Comparison of ENCODE assay signal across 18 cellular contexts in the genomic region with DNA sequence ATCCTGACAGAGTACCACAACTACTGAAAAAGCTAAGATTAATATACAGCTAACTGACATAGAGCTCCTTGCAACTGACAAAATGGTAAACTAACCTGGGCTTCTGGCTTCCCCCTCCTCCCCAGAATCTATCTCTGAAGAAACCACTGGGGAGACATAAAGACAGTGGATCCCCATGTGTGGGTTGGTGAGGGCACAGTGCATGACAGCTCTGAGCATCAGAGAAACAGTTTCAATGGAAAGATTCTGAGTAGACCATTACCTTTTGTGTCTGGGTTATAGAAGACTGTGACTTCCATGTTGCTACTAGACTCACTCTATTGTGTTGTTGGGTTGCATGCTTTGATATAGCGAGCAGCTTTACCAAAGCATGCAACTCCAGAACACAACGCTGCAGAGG.
"Had no signal": no experiment of that assay in that cellular context is flagged by ENCODE, and none has a peak within 500 bp of the region (broad histone marks: within the 10 kb centered on the region; RNA-seq: fewer than 3 reads in every experiment).

No MANE protein-coding gene starts in this region.

- DNase-seq: activated CD4-positive, alpha-beta T cell treated with anti-CD3 and anti-CD28 coated beads, Interleukin-2, amount 10 ng/mL, durations not matched to agents 7 days and 5 days; activated effector memory CD4-positive, alpha-beta T cell treated with Interleukin-2 at 50 U/mL for 16 hours; body of pancreas; dermis blood vessel endothelial cell; effector memory CD4-positive, alpha-beta T cell; immature natural killer cell; left ventricle myocardium superior; nephron progenitor cell; nucleus accumbens; spleen; stimulated activated CD4-positive, alpha-beta T cell treated with anti-CD3 and anti-CD28 coated beads, Interleukin-4, amount 100 ng/mL, for 4 hours; stimulated activated naive CD4-positive, alpha-beta T cell treated with Interleukin-2 at 50 U/mL for 16 hours; SW 1271; T-helper 2 cell; transverse colon; uterus; WERI-Rb-1 had no signal

- H3K27me3 Mint-ChIP-seq: activated CD4-positive, alpha-beta T cell treated with anti-CD3 and anti-CD28 coated beads, Interleukin-2, amount 10 ng/mL, durations not matched to agents 7 days and 5 days; activated naive CD4-positive, alpha-beta T cell treated with anti-CD3 and anti-CD28 coated beads, Interleukin-2, amount 50 U/mL, for 24 hours had no signal

- ATAC-seq: body of pancreas, left ventricle myocardium superior had no signal

- H3K4me3 ChIP-seq: body of pancreas, spleen, transverse colon, uterus had no signal

- H3K27ac Mint-ChIP-seq: activated CD4-positive, alpha-beta T cell treated with anti-CD3 and anti-CD28 coated beads, Interleukin-2, amount 10 ng/mL, durations not matched to agents 7 days and 5 days; activated naive CD4-positive, alpha-beta T cell treated with anti-CD3 and anti-CD28 coated beads, Interleukin-2, amount 50 U/mL, for 24 hours; nephron progenitor cell had no signal

- H3K4me3 Mint-ChIP-seq: activated CD4-positive, alpha-beta T cell treated with anti-CD3 and anti-CD28 coated beads, Interleukin-2, amount 10 ng/mL, durations not matched to agents 7 days and 5 days; activated naive CD4-positive, alpha-beta T cell treated with anti-CD3 and anti-CD28 coated beads, Interleukin-2, amount 50 U/mL, for 24 hours; immature natural killer cell; nephron progenitor cell had no signal

- H3K27me3 ChIP-seq: body of pancreas, spleen, transverse colon, uterus had no signal

- H3K27ac ChIP-seq: body of pancreas, spleen, transverse colon, uterus, WERI-Rb-1 had no signal

- H3K36me3 ChIP-seq: spleen, transverse colon, uterus, WERI-Rb-1 had no signal

- H3K9me3 ChIP-seq: body of pancreas, transverse colon, uterus had no signal
